Comparison of ENCODE assay signal across 8 cellular contexts in genomic region chr14:61478971-61479473, GRCh38.
A peak's percentile ranks its signal among the peaks of the same experiment; 100 is the strongest.
DNase-seq lines count a peak whose midpoint lies in the region; ATAC-seq and TF ChIP-seq lines count a peak whose summit lies in the region.

No MANE protein-coding gene starts in this region.

- H3K4me1 Mint-ChIP-seq in activated naive CD8-positive, alpha-beta T cell treated with anti-CD3 and anti-CD28 coated beads for 36 hours = peaks cover 89% of the 10 kb centered on the region
- peaks cover 63% of the 10 kb centered on the region for H3K4me1 Mint-ChIP-seq in stimulated activated memory B cell treated with anti-CD40 and anti-IgM and Interleukin-4, amounts not matched to agents 10 μg/mL and 1 μg/mL and 100 μg/mL, for 72 hours

- no peaks in the 10 kb centered on the region for H3K27me3 ChIP-seq in heart right ventricle

- H3K27ac ChIP-seq in heart right ventricle = peak overlapping the region in 9 of 10 donors; percentile 81 to 97 (median 87)

- H3K4me1 ChIP-seq in heart right ventricle = peaks cover 17 to 81% (median 62%) of the 10 kb centered on the region in 9 donors

- in situ Hi-C loops in G401 (cut with HindIII; ENCODE audit: low sequenced_read_pairs) = no loop called here

- H3K4me3 Mint-ChIP-seq in activated naive CD8-positive, alpha-beta T cell treated with anti-CD3 and anti-CD28 coated beads for 36 hours = peak overlapping the region; percentile 76
- H3K4me3 Mint-ChIP-seq in stimulated activated memory B cell treated with anti-CD40 and anti-IgM and Interleukin-4, amounts not matched to agents 10 μg/mL and 1 μg/mL and 100 μg/mL, for 72 hours = peak overlapping the region; percentile 13

- peaks cover 59% of the 10 kb centered on the region for H3K36me3 Mint-ChIP-seq in activated naive CD8-positive, alpha-beta T cell treated with anti-CD3 and anti-CD28 coated beads for 36 hours
- no peaks in the 10 kb centered on the region for H3K36me3 Mint-ChIP-seq in stimulated activated memory B cell treated with anti-CD40 and anti-IgM and Interleukin-4, amounts not matched to agents 10 μg/mL and 1 μg/mL and 100 μg/mL, for 72 hours

- H3K36me3 ChIP-seq in heart right ventricle = peaks cover 0 to 14% (median 0%) of the 10 kb centered on the region in 9 donors

- H3K27me3 Mint-ChIP-seq in activated naive CD8-positive, alpha-beta T cell treated with anti-CD3 and anti-CD28 coated beads for 36 hours = no peaks in the 10 kb centered on the region
- H3K27me3 Mint-ChIP-seq in stimulated activated memory B cell treated with anti-CD40 and anti-IgM and Interleukin-4, amounts not matched to agents 10 μg/mL and 1 μg/mL and 100 μg/mL, for 72 hours = no peaks in the 10 kb centered on the region

- peaks cover 2% of the 10 kb centered on the region for H3K9me3 Mint-ChIP-seq in activated naive CD8-positive, alpha-beta T cell treated with anti-CD3 and anti-CD28 coated beads for 36 hours
- no peaks in the 10 kb centered on the region for H3K9me3 Mint-ChIP-seq in stimulated activated memory B cell treated with anti-CD40 and anti-IgM and Interleukin-4, amounts not matched to agents 10 μg/mL and 1 μg/mL and 100 μg/mL, for 72 hours

- H3K4me3 ChIP-seq in heart right ventricle (no peak overlapping the region), foreskin fibroblast (ENCODE audit: low read depth in 1 of 2, low read length in 2 of 2) (no peak overlapping the region)

- WGBS in heart right ventricle, 2 donors = 52 to 61% methylated on average over 6 of the region's 6 CpGs

- no peak for TF ChIP-seq CTCF in heart right ventricle (IDR thresholded peaks at IDR 0.05)
- TF ChIP-seq CTCF in foreskin fibroblast (IDR thresholded peaks at IDR 0.05; ENCODE audit: low read depth, low read length) = no peak

- DNase-seq in heart right ventricle (no peak), left cardiac atrium (no peak), foreskin fibroblast (no peak), mesenteric fat pad (ENCODE audit: low spot score) (no peak), G401 (ENCODE audit: low spot score) (no peak)
- DNase-seq in activated naive CD8-positive, alpha-beta T cell treated with anti-CD3 and anti-CD28 coated beads for 36 hours = peak; percentile 45

- intact Hi-C loops in heart right ventricle (cut with DNase I) = loop anchor here in 9 of 10 donors (5.0 to 10.0 kb wide), 11 partner anchors 33 to 273 kb away; partner anchors contain the start of gene HIF1A (in 2 of the 9)
- intact Hi-C loops in left cardiac atrium (cut with DNase I) = loop anchor here in 1 of 2 donors (5.0 kb wide), 3 partner anchors 33 to 233 kb away; no protein-coding TSS in a partner anchor

- ATAC-seq in heart right ventricle (no peak), left cardiac atrium (no peak), HG03378 (IDR thresholded peaks at IDR 0.05; ENCODE audit: unreplicated experiment) (peak; percentile 35)
- ATAC-seq in stimulated activated memory B cell treated with anti-CD40 and anti-IgM and Interleukin-4, amounts not matched to agents 10 μg/mL and 1 μg/mL and 100 μg/mL, for 72 hours = peak; percentile 45

- H3K9me3 ChIP-seq in heart right ventricle = no peaks in the 10 kb centered on the region

- H3K27ac Mint-ChIP-seq in activated naive CD8-positive, alpha-beta T cell treated with anti-CD3 and anti-CD28 coated beads for 36 hours = peak overlapping the region; percentile 93
- H3K27ac Mint-ChIP-seq in stimulated activated memory B cell treated with anti-CD40 and anti-IgM and Interleukin-4, amounts not matched to agents 10 μg/mL and 1 μg/mL and 100 μg/mL, for 72 hours = peak overlapping the region; percentile 98

Comparison
In these comparisons a context has a peak if more than half of its experiments do, and no peak if none do; other contexts are left out.
1. ATAC-seq: peak in HG03378 (single experiment) and stimulated activated memory B cell treated with anti-CD40 and anti-IgM and Interleukin-4, amounts not matched to agents 10 μg/mL and 1 μg/mL and 100 μg/mL, for 72 hours (single experiment); none in heart right ventricle (0 of 8) and left cardiac atrium (0 of 2).